Comparison of ENCODE assay signal across 25 cellular contexts in genomic region chr2:222883420-222883819, GRCh38. TPM values are rescaled to one million over a fixed set of nuclear protein-coding genes. Genes with fewer than 3 reads are reported as not detected.
DNase-seq lines count a peak whose midpoint lies in the region; ATAC-seq and TF ChIP-seq lines count a peak whose summit lies in the region.
"Had no signal": no experiment of that assay in that cellular context is flagged by ENCODE, and none has a peak within 500 bp of the region (broad histone marks: within the 10 kb centered on the region; RNA-seq: fewer than 3 reads in every experiment).

No MANE protein-coding gene starts in this region.

- no peaks in the 10 kb centered on the region for H3K27me3 Mint-ChIP-seq in chondrocyte (ENCODE audit: low read depth)
- H3K27me3 Mint-ChIP-seq: effector memory CD8-positive, alpha-beta T cell had no signal

- H3K4me2 ChIP-seq in parathyroid adenoma (ENCODE audit: low read length), result no peak overlapping the region
- H3K4me2 ChIP-seq: GM23338 had no signal

- H3K9ac ChIP-seq in parathyroid adenoma, result no peak overlapping the region
- H3K9ac ChIP-seq: BLaER1 treated with 17β-estradiol and CSF1 and Interleukin-3, amounts not matched to agents 10 nM and 100 nM had no signal

- H3K36me3 Mint-ChIP-seq in chondrocyte (ENCODE audit: low read depth), result no peaks in the 10 kb centered on the region
- H3K36me3 Mint-ChIP-seq: activated naive CD4-positive, alpha-beta T cell treated with anti-CD3 and anti-CD28 coated beads, Interleukin-2, amount 50 U/mL, for 72 hours had no signal

- H3K4me1 ChIP-seq in left ventricle myocardium inferior (peaks cover 83% of the 10 kb centered on the region), parathyroid adenoma (peaks cover 34% of the 10 kb centered on the region)

- TF ChIP-seq CTCF in left ventricle myocardium inferior (IDR thresholded peaks at IDR 0.05; ENCODE audit: borderline replicate concordance) (no peak), chondrocyte (IDR thresholded peaks at IDR 0.05) (no peak), parathyroid adenoma (IDR thresholded peaks at IDR 0.05) (no peak)

- DNase-seq in left ventricle myocardium inferior (no peak), Right ventricle myocardium superior (no peak), chondrocyte (ENCODE audit: low spot score) (no peak), NCI-H2029 (lab: John Stamatoyannopoulos, UW) (no peak), GF-D8 (lab: John Stamatoyannopoulos, UW) (no peak), NCI-H2227 treated with DMSO at 0.1 percent for 48 hours (lab: John Stamatoyannopoulos, UW) (no peak)
- DNase-seq: activated CD4-positive, alpha-beta T cell treated with anti-CD3 and anti-CD28 coated beads, Interleukin-2, amount 50 U/mL, for 1 hour; Calu3; effector memory CD8-positive, alpha-beta T cell; esophagus squamous epithelium; Karpas-422; midbrain; NCI-H1092; NCI-H1930; NCI-H446; spleen; stimulated activated CD4-positive, alpha-beta T cell treated with anti-CD3 and anti-CD28 coated beads, Interleukin-4, amount 100 ng/mL, for 4 hours; stimulated activated naive CD8-positive, alpha-beta T cell treated with anti-CD3 and anti-CD28 coated beads, Interleukin-15, Interleukin-2, amounts not matched to agents 100 U/mL and 50 U/mL, for 24 hours; transverse colon; WERI-Rb-1 had no signal

- no peaks in the 10 kb centered on the region for H3K27me3 ChIP-seq in left ventricle myocardium inferior (ENCODE audit: low read depth)
- H3K27me3 ChIP-seq in parathyroid adenoma (ENCODE audit: control insufficient read depth, insufficient read depth, low read length), result no peaks in the 10 kb centered on the region
- H3K27me3 ChIP-seq: BLaER1 treated with 17β-estradiol and CSF1 and Interleukin-3, amounts not matched to agents 10 nM and 100 nM; esophagus squamous epithelium; spleen; transverse colon had no signal

- H3K9me3 Mint-ChIP-seq in chondrocyte (ENCODE audit: low read depth), result no peaks in the 10 kb centered on the region
- H3K9me3 Mint-ChIP-seq: activated naive CD4-positive, alpha-beta T cell treated with anti-CD3 and anti-CD28 coated beads, Interleukin-2, amount 50 U/mL, for 72 hours; effector memory CD8-positive, alpha-beta T cell had no signal

- H3K4me3 Mint-ChIP-seq in chondrocyte (ENCODE audit: unreplicated experiment), result no peak overlapping the region
- H3K4me3 Mint-ChIP-seq: effector memory CD8-positive, alpha-beta T cell; GM23338 had no signal

- H3K79me2 ChIP-seq in parathyroid adenoma, result peaks cover 41% of the 10 kb centered on the region

- peaks cover 62% of the 10 kb centered on the region for H3K4me1 Mint-ChIP-seq in chondrocyte (ENCODE audit: low read depth)

- H3K9me3 ChIP-seq in left ventricle myocardium inferior (replicated peaks), result no peaks in the 10 kb centered on the region
- no peaks in the 10 kb centered on the region for H3K9me3 ChIP-seq in parathyroid adenoma (ENCODE audit: control insufficient read depth, low read length)
- H3K9me3 ChIP-seq: esophagus squamous epithelium, spleen, transverse colon had no signal

- no peak overlapping the region for H2AFZ ChIP-seq in parathyroid adenoma
- H2AFZ ChIP-seq: GM23338 had no signal

- intact Hi-C loops in left ventricle myocardium inferior (cut with micrococcal nuclease) (no loop called here), Right ventricle myocardium superior (cut with DNase I) (no loop called here)

- H3K36me3 ChIP-seq in left ventricle myocardium inferior (no peaks in the 10 kb centered on the region), parathyroid adenoma (ENCODE audit: control insufficient read depth, insufficient read depth, low read length) (no peaks in the 10 kb centered on the region)
- H3K36me3 ChIP-seq: esophagus squamous epithelium, spleen, transverse colon, WERI-Rb-1 had no signal

- H3K27ac Mint-ChIP-seq in chondrocyte (ENCODE audit: unreplicated experiment), result peak overlapping the region; percentile 76
- H3K27ac Mint-ChIP-seq: activated naive CD4-positive, alpha-beta T cell treated with anti-CD3 and anti-CD28 coated beads, Interleukin-2, amount 50 U/mL, for 72 hours; effector memory CD8-positive, alpha-beta T cell; GM23338 had no signal

- H3K4me3 ChIP-seq in left ventricle myocardium inferior (no peak overlapping the region), parathyroid adenoma (ENCODE audit: low read depth, low read length) (no peak overlapping the region)
- H3K4me3 ChIP-seq: BLaER1 treated with 17β-estradiol and CSF1 and Interleukin-3, amounts not matched to agents 10 nM and 100 nM; esophagus squamous epithelium; GM23338; spleen; transverse colon had no signal

- ATAC-seq in Right ventricle myocardium superior (ENCODE audit: poor library complexity) (no peak), HG02623 (IDR thresholded peaks at IDR 0.05; ENCODE audit: unreplicated experiment) (no peak)
- ATAC-seq: activated naive CD4-positive, alpha-beta T cell treated with anti-CD3 and anti-CD28 coated beads, Interleukin-2, amount 50 U/mL, for 72 hours; effector memory CD8-positive, alpha-beta T cell; GM23338; stimulated activated naive CD8-positive, alpha-beta T cell treated with anti-CD3 and anti-CD28 coated beads, Interleukin-15, Interleukin-2, amounts not matched to agents 100 U/mL and 50 U/mL, for 24 hours had no signal

- peak overlapping the region; percentile 60 for H3K27ac ChIP-seq in left ventricle myocardium inferior (replicated peaks)
- peak overlapping the region; percentile 86 for H3K27ac ChIP-seq in parathyroid adenoma
- H3K27ac ChIP-seq: BLaER1 treated with 17β-estradiol and CSF1 and Interleukin-3, amounts not matched to agents 10 nM and 100 nM; spleen; WERI-Rb-1 had no signal

RNA-seq across cellular contexts. Expression of gene ACSL3, which starts 22.6 kb away (rescaled TPM):
- 50.1 TPM for total RNA-seq in left ventricle myocardium inferior
- 50.8 TPM for total RNA-seq in Right ventricle myocardium superior
- 88.4 to 115 TPM (median 107 TPM) in 3 replicates for total RNA-seq in chondrocyte
